Comparison of ENCODE assay signal across 8 cellular contexts in genomic region chr3:36142746-36143145, GRCh38.
"Had no signal": no experiment of that assay in that cellular context is flagged by ENCODE, and none has a peak within 500 bp of the region (broad histone marks: within the 10 kb centered on the region; RNA-seq: fewer than 3 reads in every experiment).

No MANE protein-coding gene starts in this region.

- FAIRE-seq: G401.6, GM12878, GM12891, GM12892, GM18507, GM19239 had no signal

- ATAC-seq: GM12878 had no signal

- DNase-seq: GDM1, GF-D8 had no signal

- H3K4me3 ChIP-seq: GM12878 had no signal
